In genomic region chr6:30720738-30721197, GRCh38 we compare ENCODE assay signal across 8 cellular contexts. TPM values are rescaled to one million over a fixed set of nuclear protein-coding genes. Genes with fewer than 3 reads are reported as not detected.
DNase-seq lines count a peak whose midpoint lies in the region; ATAC-seq lines count a peak whose summit lies in the region.

No MANE protein-coding gene starts in this region.

- peak; percentile 10 for DNase-seq in AG08395 (ENCODE audit: low spot score)
- peak; percentile 59 for DNase-seq in HCEC 1CT
- DNase-seq in NT2/D1 (ENCODE audit: low read depth, low spot score), result no peak
- peak; percentile 77 to 78 for DNase-seq in activated T-cell treated with anti-CD3 and anti-CD28 coated beads, Interleukin-2, amount 50 U/mL, for 72 hours
- peak; percentile 30 for DNase-seq in fibroblast of gingiva (ENCODE audit: low read depth)
- peak in 9 of 10 donors; percentile 23 to 75 (median 48) for DNase-seq in naive thymus-derived CD8-positive, alpha-beta T cell

- peaks cover 33 to 64% of the 10 kb centered on the region in 2 donors for H3K36me3 Mint-ChIP-seq in activated T-cell treated with anti-CD3 and anti-CD28 coated beads, Interleukin-2, amount 50 U/mL, for 72 hours (ENCODE audit: insufficient read depth in 2 of 2)
- H3K36me3 Mint-ChIP-seq in naive thymus-derived CD8-positive, alpha-beta T cell, result peaks cover 0 to 36% (median 15%) of the 10 kb centered on the region in 3 donors

- H3K4me3 Mint-ChIP-seq in activated T-cell treated with anti-CD3 and anti-CD28 coated beads, Interleukin-2, amount 50 U/mL, for 72 hours, result peak overlapping the region; percentile 94 to 96
- H3K4me3 Mint-ChIP-seq in naive thymus-derived CD8-positive, alpha-beta T cell, result peak overlapping the region; percentile 87 to 99 (median 98)

- no peaks in the 10 kb centered on the region for H3K9me3 Mint-ChIP-seq in activated T-cell treated with anti-CD3 and anti-CD28 coated beads, Interleukin-2, amount 50 U/mL, for 72 hours
- H3K9me3 Mint-ChIP-seq in naive thymus-derived CD8-positive, alpha-beta T cell, result no peaks in the 10 kb centered on the region

- H3K4me3 ChIP-seq in NT2/D1 (ENCODE audit: insufficient read length, low read depth), result peak overlapping the region; percentile 92
- H3K4me3 ChIP-seq in thymus (ENCODE audit: low read length), result peak overlapping the region; percentile 95

- H3K9ac ChIP-seq in NT2/D1 (ENCODE audit: insufficient read length, low read depth), result peak overlapping the region; percentile 92

- H3K27me3 Mint-ChIP-seq in activated T-cell treated with anti-CD3 and anti-CD28 coated beads, Interleukin-2, amount 50 U/mL, for 72 hours (ENCODE audit: low read depth), result no peaks in the 10 kb centered on the region
- H3K27me3 Mint-ChIP-seq in naive thymus-derived CD8-positive, alpha-beta T cell, result no peaks in the 10 kb centered on the region

- H3K36me3 ChIP-seq in NT2/D1 (ENCODE audit: insufficient read depth, insufficient read length, low read length) (peaks cover 48% of the 10 kb centered on the region), thymus (ENCODE audit: control insufficient read depth, insufficient read depth) (peaks cover 30% of the 10 kb centered on the region)

- H3K27ac Mint-ChIP-seq in activated T-cell treated with anti-CD3 and anti-CD28 coated beads, Interleukin-2, amount 50 U/mL, for 72 hours, result peak overlapping the region; percentile 99
- peak overlapping the region; percentile 82 to 99 (median 96) for H3K27ac Mint-ChIP-seq in naive thymus-derived CD8-positive, alpha-beta T cell

- no peak for ATAC-seq in activated T-cell treated with anti-CD3 and anti-CD28 coated beads, Interleukin-2, amount 50 U/mL, for 72 hours (replicated peaks in 1 of 2)
- ATAC-seq in naive thymus-derived CD8-positive, alpha-beta T cell, result no peak
- ATAC-seq in HG02588 (IDR thresholded peaks at IDR 0.05; ENCODE audit: unreplicated experiment), result no peak

- under 1% methylated on average over 29 of the region's 29 CpGs for whole genome bisulfite sequencing in thymus

- H3K9me3 ChIP-seq in NT2/D1 (ENCODE audit: insufficient read depth, low read length) (no peaks in the 10 kb centered on the region), thymus (ENCODE audit: control insufficient read depth) (no peaks in the 10 kb centered on the region)

- peaks cover 71% of the 10 kb centered on the region for H3K4me1 Mint-ChIP-seq in activated T-cell treated with anti-CD3 and anti-CD28 coated beads, Interleukin-2, amount 50 U/mL, for 72 hours (ENCODE audit: low read depth)
- peaks cover 36 to 79% (median 72%) of the 10 kb centered on the region in 4 donors for H3K4me1 Mint-ChIP-seq in naive thymus-derived CD8-positive, alpha-beta T cell

- H3K4me1 ChIP-seq in NT2/D1 (ENCODE audit: insufficient read depth, insufficient read length), result peaks cover 3% of the 10 kb centered on the region
- peaks cover 12% of the 10 kb centered on the region for H3K4me1 ChIP-seq in thymus (ENCODE audit: control insufficient read depth, insufficient read depth, low read length)

- POLR2A ChIA-PET in naive thymus-derived CD8-positive, alpha-beta T cell (lab: Charles Lee), result interaction anchor here (1.2 to 14.3 kb wide), 9 partner anchors 10 to 229 kb away, joined by 3 to 594 read pairs (median 17); partner anchors contain the start of genes DDR1, DHX16, MRPS18B and NRM

- H3K27ac ChIP-seq in thymus (ENCODE audit: low read depth), result peak overlapping the region; percentile 94

- no peaks in the 10 kb centered on the region for H3K27me3 ChIP-seq in NT2/D1 (ENCODE audit: insufficient read depth, insufficient read length)
- H3K27me3 ChIP-seq in thymus (ENCODE audit: control insufficient read depth, insufficient read depth), result no peaks in the 10 kb centered on the region

RNA-seq across cellular contexts. Expression of gene TUBB, which starts 0.6 kb away (rescaled TPM):
- total RNA-seq in activated T-cell treated with anti-CD3 and anti-CD28 coated beads, Interleukin-2, amount 50 U/mL, for 72 hours, result 100 to 1,000 TPM; 668 to 724 TPM
- 100 to 1,000 TPM; 171 to 187 TPM for total RNA-seq in naive thymus-derived CD8-positive, alpha-beta T cell
- polyA plus RNA-seq in naive thymus-derived CD8-positive, alpha-beta T cell, result 100 to 1,000 TPM in 1 of 3 donors, 10 to 100 TPM in 2; 79.2 to 116 (median 83.3) TPM
- polyA plus RNA-seq in thymus, result 137 TPM

RNA-seq across cellular contexts. Expression of gene MDC1, which starts 3.7 kb away (rescaled TPM):
- 100 to 1,000 TPM; 102 to 127 TPM for total RNA-seq in activated T-cell treated with anti-CD3 and anti-CD28 coated beads, Interleukin-2, amount 50 U/mL, for 72 hours
- total RNA-seq in naive thymus-derived CD8-positive, alpha-beta T cell, result 10 to 100 TPM; 50.8 to 54.9 TPM
- polyA plus RNA-seq in naive thymus-derived CD8-positive, alpha-beta T cell, result 1 to 10 TPM; 1.3 to 6.3 (median 2.8) TPM
- polyA plus RNA-seq in thymus, result 21.6 TPM

RNA-seq across cellular contexts. Expression of gene FLOT1, which starts 21.7 kb away (rescaled TPM):
- 100 to 1,000 TPM; 293 to 319 TPM for total RNA-seq in activated T-cell treated with anti-CD3 and anti-CD28 coated beads, Interleukin-2, amount 50 U/mL, for 72 hours
- total RNA-seq in naive thymus-derived CD8-positive, alpha-beta T cell, result 10 to 100 TPM; 74.1 to 79.8 TPM
- polyA plus RNA-seq in naive thymus-derived CD8-positive, alpha-beta T cell, result 10 to 100 TPM; 76.0 to 98.4 (median 78.4) TPM
- polyA plus RNA-seq in thymus, result 157 TPM

RNA-seq across cellular contexts. Expression of gene IER3, which starts 23.6 kb away (rescaled TPM):
- total RNA-seq in activated T-cell treated with anti-CD3 and anti-CD28 coated beads, Interleukin-2, amount 50 U/mL, for 72 hours, result 100 to 1,000 TPM; 174 to 197 TPM
- total RNA-seq in naive thymus-derived CD8-positive, alpha-beta T cell, result 10 to 100 TPM; 16.0 to 17.0 TPM
- polyA plus RNA-seq in naive thymus-derived CD8-positive, alpha-beta T cell, result 1 to 10 TPM in 2 of 3 donors, under 1 TPM in 1; 0.58 to 1.8 (median 1.5) TPM
- 39.7 TPM for polyA plus RNA-seq in thymus

RNA-seq across cellular contexts. Expression of gene NRM, which starts 30.0 kb away (rescaled TPM):
- 10 to 100 TPM; 26.9 to 29.6 TPM for total RNA-seq in activated T-cell treated with anti-CD3 and anti-CD28 coated beads, Interleukin-2, amount 50 U/mL, for 72 hours
- 1 to 10 TPM; 2.4 TPM for total RNA-seq in naive thymus-derived CD8-positive, alpha-beta T cell
- polyA plus RNA-seq in naive thymus-derived CD8-positive, alpha-beta T cell, result 1 to 10 TPM; 3.7 to 5.4 (median 5.4) TPM
- 10.4 TPM for polyA plus RNA-seq in thymus
